23 cellular contexts compared by ENCODE assay signal in the genomic region with DNA sequence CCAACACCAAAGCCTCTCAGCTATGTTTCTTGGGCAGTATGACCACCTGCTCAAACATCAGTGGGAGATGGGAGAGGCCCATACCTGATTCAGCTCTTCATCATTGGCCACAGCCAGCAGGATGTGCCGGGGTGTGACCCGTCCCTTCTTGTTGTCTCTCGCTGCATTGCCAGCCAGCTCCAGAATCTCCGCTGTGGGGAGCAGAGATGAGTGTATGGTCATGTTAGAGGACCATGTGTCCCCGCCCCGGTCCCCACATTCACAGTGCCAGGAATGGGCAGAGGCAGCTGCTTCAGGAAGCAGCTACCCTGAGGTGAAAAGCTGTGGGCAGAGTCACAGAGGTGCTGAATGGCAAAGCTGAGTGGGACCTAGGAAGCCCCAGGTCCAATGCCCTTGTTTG.
"Had no signal": no experiment of that assay in that cellular context is flagged by ENCODE, and none has a peak within 500 bp of the region (broad histone marks: within the 10 kb centered on the region; RNA-seq: fewer than 3 reads in every experiment).

No MANE protein-coding gene starts in this region.

- H3K36me3 ChIP-seq: uterus had no signal

- H3K27ac ChIP-seq: epithelial cell of prostate, heart left ventricle, parathyroid adenoma, suprapubic skin, tibial nerve, uterus had no signal

- H3K4me3 Mint-ChIP-seq: activated CD4-positive, alpha-beta T cell treated with anti-CD3 and anti-CD28 coated beads, Interleukin-2, amount 10 ng/mL, durations not matched to agents 7 days and 5 days; activated naive CD8-positive, alpha-beta T cell treated with anti-CD3 and anti-CD28 coated beads for 36 hours; memory B cell; natural killer cell treated with Interleukin-12 subunit alpha and Interleukin-12 subunit beta and Interleukin-15 and Interleukin-18, amount 100 ng/mL, for 72 hours; stimulated activated naive CD8-positive, alpha-beta T cell treated with anti-CD3 and anti-CD28 coated beads, Interleukin-15, amount 100 ng/mL, for 72 hours; T-helper 17 cell had no signal

- DNase-seq: activated CD4-positive, alpha-beta T cell treated with anti-CD3 and anti-CD28 coated beads, Interleukin-2, amount 10 ng/mL, durations not matched to agents 7 days and 5 days; activated CD8-positive, alpha-beta memory T cell treated with anti-CD3 and anti-CD28 coated beads, Interleukin-2, amount 50 U/mL, for 4 hours; activated gamma-delta T cell; activated naive CD8-positive, alpha-beta T cell treated with anti-CD3 and anti-CD28 coated beads for 36 hours; activated T-cell treated with anti-CD3 and anti-CD28 coated beads, Interleukin-2, amount 50 U/mL, for 48 hours; amygdala; cerebellar nuclear complex; cortex of kidney; heart left ventricle; islet precursor cell; left cardiac atrium; right cardiac atrium; stimulated activated CD4-positive, alpha-beta T cell treated with anti-CD3 and anti-CD28 coated beads, Interleukin-12 subunit alpha, Interleukin-12 subunit beta, amount 100 ng/mL, for 4 hours; stimulated activated CD4-positive, alpha-beta T cell treated with anti-CD3 and anti-CD28 coated beads, Interleukin-4, amount 100 ng/mL, for 4 hours; stimulated activated naive CD8-positive, alpha-beta T cell treated with anti-CD3 and anti-CD28 coated beads, Interleukin-15, amount 100 ng/mL, for 72 hours; T-helper 17 cell; uterus had no signal

- ATAC-seq: heart left ventricle; left cardiac atrium; natural killer cell treated with Interleukin-12 subunit alpha and Interleukin-12 subunit beta and Interleukin-15 and Interleukin-18, amount 100 ng/mL, for 72 hours; right cardiac atrium; stimulated activated naive CD8-positive, alpha-beta T cell treated with anti-CD3 and anti-CD28 coated beads, Interleukin-15, amount 100 ng/mL, for 72 hours; T-helper 17 cell had no signal

- H3K4me1 ChIP-seq: uterus had no signal

- H3K4me3 ChIP-seq: heart left ventricle, suprapubic skin, tibial nerve, uterus had no signal

- H3K27ac Mint-ChIP-seq: activated naive CD8-positive, alpha-beta T cell treated with anti-CD3 and anti-CD28 coated beads for 36 hours; memory B cell; natural killer cell treated with Interleukin-12 subunit alpha and Interleukin-12 subunit beta and Interleukin-15 and Interleukin-18, amount 100 ng/mL, for 72 hours; T-helper 17 cell had no signal

- H3K27me3 ChIP-seq: heart left ventricle, suprapubic skin, tibial nerve, uterus had no signal

- H3K9me3 Mint-ChIP-seq: activated CD4-positive, alpha-beta T cell treated with anti-CD3 and anti-CD28 coated beads, Interleukin-2, amount 10 ng/mL, durations not matched to agents 7 days and 5 days; activated naive CD8-positive, alpha-beta T cell treated with anti-CD3 and anti-CD28 coated beads for 36 hours; memory B cell; natural killer cell treated with Interleukin-12 subunit alpha and Interleukin-12 subunit beta and Interleukin-15 and Interleukin-18, amount 100 ng/mL, for 72 hours; stimulated activated naive CD8-positive, alpha-beta T cell treated with anti-CD3 and anti-CD28 coated beads, Interleukin-15, amount 100 ng/mL, for 72 hours had no signal

- H3K9me3 ChIP-seq: heart left ventricle, suprapubic skin, tibial nerve, uterus had no signal

- H3K27me3 Mint-ChIP-seq: activated CD4-positive, alpha-beta T cell treated with anti-CD3 and anti-CD28 coated beads, Interleukin-2, amount 10 ng/mL, durations not matched to agents 7 days and 5 days; activated naive CD8-positive, alpha-beta T cell treated with anti-CD3 and anti-CD28 coated beads for 36 hours; memory B cell; natural killer cell treated with Interleukin-12 subunit alpha and Interleukin-12 subunit beta and Interleukin-15 and Interleukin-18, amount 100 ng/mL, for 72 hours; stimulated activated naive CD8-positive, alpha-beta T cell treated with anti-CD3 and anti-CD28 coated beads, Interleukin-15, amount 100 ng/mL, for 72 hours; T-helper 17 cell had no signal
